ENCODE assay signal across 10 cellular contexts in the genomic region with DNA sequence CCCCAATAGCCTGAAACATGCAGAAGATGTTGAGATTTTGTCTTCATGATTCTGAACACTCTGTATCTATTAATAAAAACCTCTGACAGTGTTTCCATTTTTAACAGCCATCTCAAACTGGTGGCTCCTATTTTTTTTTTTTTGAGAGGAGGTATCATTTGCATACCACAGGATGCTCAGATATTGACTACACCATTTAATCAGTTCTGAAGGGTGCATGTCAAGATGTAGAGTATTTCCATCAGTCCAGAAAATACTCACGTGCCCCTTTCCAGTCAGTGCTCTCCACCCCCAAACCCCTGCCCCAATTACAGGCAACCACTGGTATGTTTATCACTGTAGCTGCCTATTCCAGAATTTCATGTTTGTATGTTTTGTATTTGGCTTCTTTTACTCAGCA.
A peak's percentile ranks its signal among the peaks of the same experiment; 100 is the strongest.
DNase-seq lines count a peak whose midpoint lies in the region; ATAC-seq lines count a peak whose summit lies in the region.
"Had no signal": no experiment of that assay in that cellular context is flagged by ENCODE, and none has a peak within 500 bp of the region (broad histone marks: within the 10 kb centered on the region; RNA-seq: fewer than 3 reads in every experiment).

No MANE protein-coding gene starts in this region.

- no peak for DNase-seq in middle frontal gyrus (ENCODE audit: extremely low spot score, low spot score)
- no peak for DNase-seq in NCI-H1930 (lab: John Stamatoyannopoulos, UW)
- DNase-seq in HuH-7 (ENCODE audit: low spot score), result no peak
- DNase-seq: left ventricle myocardium inferior, WERI-Rb-1 had no signal

- H3K36me3 Mint-ChIP-seq in activated naive CD4-positive, alpha-beta T cell treated with anti-CD3 and anti-CD28 coated beads, Interleukin-2, amount 50 U/mL, for 24 hours, result peaks cover 11% of the 10 kb centered on the region

- H3K27me3 Mint-ChIP-seq in activated naive CD4-positive, alpha-beta T cell treated with anti-CD3 and anti-CD28 coated beads, Interleukin-2, amount 50 U/mL, for 24 hours, result no peaks in the 10 kb centered on the region

- peak overlapping the region; percentile 35 for H3K27ac Mint-ChIP-seq in activated naive CD4-positive, alpha-beta T cell treated with anti-CD3 and anti-CD28 coated beads, Interleukin-2, amount 50 U/mL, for 24 hours

- H3K4me1 Mint-ChIP-seq in activated naive CD4-positive, alpha-beta T cell treated with anti-CD3 and anti-CD28 coated beads, Interleukin-2, amount 50 U/mL, for 24 hours, result peaks cover 73% of the 10 kb centered on the region

- H3K9me3 Mint-ChIP-seq in activated naive CD4-positive, alpha-beta T cell treated with anti-CD3 and anti-CD28 coated beads, Interleukin-2, amount 50 U/mL, for 24 hours, result no peaks in the 10 kb centered on the region

- peak; percentile 84 for ATAC-seq in GM18498 (IDR thresholded peaks at IDR 0.05; ENCODE audit: unreplicated experiment)
- peak; percentile 79 for ATAC-seq in GM19395 (IDR thresholded peaks at IDR 0.05; ENCODE audit: unreplicated experiment)
- ATAC-seq in HG03064 (IDR thresholded peaks at IDR 0.05; ENCODE audit: low read depth, unreplicated experiment), result peak; percentile 67
- no peak for ATAC-seq in GM19023 (IDR thresholded peaks at IDR 0.05; ENCODE audit: unreplicated experiment)

- no peak overlapping the region for H3K4me3 Mint-ChIP-seq in activated naive CD4-positive, alpha-beta T cell treated with anti-CD3 and anti-CD28 coated beads, Interleukin-2, amount 50 U/mL, for 24 hours
